In the genomic region with DNA sequence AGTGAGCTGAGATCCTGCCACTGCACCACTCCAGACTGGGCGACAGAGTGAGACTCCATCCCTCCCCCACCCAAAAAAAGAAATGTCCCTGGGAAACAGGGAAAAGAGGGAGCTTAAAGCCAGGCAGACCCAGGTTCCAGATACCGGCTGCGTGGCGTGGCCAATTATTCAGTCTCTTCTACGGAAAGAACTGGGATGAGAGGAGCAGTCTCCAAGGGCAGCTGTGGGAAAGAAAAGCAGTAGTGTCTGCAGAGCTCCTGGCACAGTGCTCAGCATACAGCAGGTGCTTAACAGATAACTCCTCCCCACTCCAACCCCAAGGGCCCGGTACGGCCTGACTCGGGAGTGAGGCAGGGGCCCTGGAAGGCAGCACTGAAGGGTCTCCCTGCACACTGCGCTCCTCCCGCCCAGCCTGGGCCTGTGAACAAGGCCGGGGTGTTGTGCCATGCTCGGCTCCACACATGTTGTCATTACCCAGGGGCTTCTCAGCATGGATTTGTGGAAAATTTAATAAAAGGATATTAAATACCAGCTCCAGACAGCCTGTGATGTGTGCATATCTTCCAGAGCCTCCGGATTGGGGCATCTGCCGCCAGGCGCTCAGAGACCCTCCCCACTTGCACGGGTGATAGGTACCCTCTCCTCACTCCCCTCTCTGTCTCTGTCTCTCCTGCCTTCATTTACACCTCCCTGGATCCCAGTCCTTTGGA, we compare ENCODE assay signal across 18 cellular contexts. TPM values are rescaled to one million over a fixed set of nuclear protein-coding genes. Genes with fewer than 3 reads are reported as not detected.
DNase-seq lines count a peak whose midpoint lies in the region; ATAC-seq, FAIRE-seq and TF ChIP-seq lines count a peak whose summit lies in the region.
"Had no signal": no experiment of that assay in that cellular context is flagged by ENCODE, and none has a peak within 500 bp of the region (broad histone marks: within the 10 kb centered on the region; RNA-seq: fewer than 3 reads in every experiment).

No MANE protein-coding gene starts in this region.

- H2AFZ ChIP-seq in K562 (ENCODE audit: low read depth, low read length), result no peak overlapping the region
- no peak overlapping the region for H2AFZ ChIP-seq in neuronal stem cell (ENCODE audit: low read length)

- H2BK15ac ChIP-seq in neuronal stem cell (ENCODE audit: low read length), result no peak overlapping the region

- H3K4me1 ChIP-seq in K562 (replicated peaks in 1 of 2; ENCODE audit: control insufficient read depth in 2 of 2, insufficient read depth in 2 of 2, low read length in 2 of 2), result no peaks in the 10 kb centered on the region; a peak in 2 of 5 replicates
- peaks cover 0 to 2% of the 10 kb centered on the region in 2 donors for H3K4me1 ChIP-seq in neuronal stem cell (ENCODE audit: control insufficient read depth in 2 of 2, insufficient read depth in 1 of 2, low read depth in 1 of 2, low read length in 2 of 2)
- H3K4me1 ChIP-seq: Caco-2 had no signal

- H3K9ac ChIP-seq in K562 (ENCODE audit: insufficient read depth in 1 of 2, low read depth in 2 of 2, low read length in 2 of 2), result no peak overlapping the region
- H3K9ac ChIP-seq in neuronal stem cell (ENCODE audit: low read depth, low read length, poor library complexity), result no peak overlapping the region

- H3K18ac ChIP-seq in neuronal stem cell (ENCODE audit: low read length), result no peak overlapping the region

- DNase-seq in K562 (ENCODE audit: extremely low read depth in 1 of 4, low spot score in 3 of 4) (no peak), neuronal stem cell (ENCODE audit: low spot score) (no peak)
- DNase-seq: ACHN; Caco-2; CD4-positive, alpha-beta T cell; GDM1; H9 had no signal

- H3K79me1 ChIP-seq in neuronal stem cell (ENCODE audit: low read depth, low read length), result no peaks in the 10 kb centered on the region

- ATAC-seq in SK-N-SH treated with all-trans-retinoic acid at 6 μM for 48 hours (peak; percentile 6; the same call in 1 of the 3 replicates), K562 (no peak), GM19324 (IDR thresholded peaks at IDR 0.05; ENCODE audit: low FRiP score, unreplicated experiment) (no peak), HG02970 (IDR thresholded peaks at IDR 0.05; ENCODE audit: low FRiP score, unreplicated experiment) (no peak), HG03280 (IDR thresholded peaks at IDR 0.05; ENCODE audit: unreplicated experiment) (no peak)

- H3K9me1 ChIP-seq in K562 (ENCODE audit: control insufficient read depth, insufficient read depth, low read length), result no peaks in the 10 kb centered on the region

- no peak overlapping the region for H2BK12ac ChIP-seq in neuronal stem cell (ENCODE audit: low read length)

- H3K36me3 ChIP-seq in K562 (ENCODE audit: control insufficient read depth, insufficient read depth, low read length) (no peaks in the 10 kb centered on the region), neuronal stem cell (replicated peaks in 1 of 2; ENCODE audit: control insufficient read depth in 2 of 2, insufficient read depth in 2 of 2, low read length in 2 of 2) (no peaks in the 10 kb centered on the region)

- in situ Hi-C loops in K562 (cut with MboI), result loop anchor here (25.0 kb wide), 1 partner anchor 415 kb away; no protein-coding TSS in a partner anchor

- TF ChIP-seq CTCF in K562 (IDR thresholded peaks at IDR 0.05 in 2 of 3, conservative IDR thresholded peaks at IDR 0.05 in 1 of 3; ENCODE audit: insufficient read depth in 2 of 3, low read depth in 1 of 3, low read length in 3 of 3), result no peak

- H3K9me3 ChIP-seq in K562 (replicated peaks; ENCODE audit: control insufficient read depth, insufficient read depth, low read depth, low read length) (no peaks in the 10 kb centered on the region), neuronal stem cell (replicated peaks in 1 of 2; ENCODE audit: control insufficient read depth in 2 of 2, insufficient read depth in 1 of 2, low read depth in 1 of 2, low read length in 2 of 2) (no peaks in the 10 kb centered on the region)
- H3K9me3 ChIP-seq: Caco-2 had no signal

- H3K27ac ChIP-seq in K562 (ENCODE audit: extremely low read depth, low read depth, low read length) (no peak overlapping the region), neuronal stem cell (replicated peaks; ENCODE audit: low read length) (no peak overlapping the region), temporal lobe (ENCODE audit: low read depth, low read length) (peak overlapping the region; percentile 99)
- H3K27ac ChIP-seq: C4-2B had no signal

- no peak for TF ChIP-seq EP300 in K562 (IDR thresholded peaks at IDR 0.05; ENCODE audit: low read length)

- H4K8ac ChIP-seq in neuronal stem cell (ENCODE audit: low read depth, low read length), result no peak overlapping the region

- TF ChIP-seq RAD21 in K562 (CRISPR knock-in tag; conservative IDR thresholded peaks at IDR 0.05 in 1 of 2, IDR thresholded peaks at IDR 0.05 in 1 of 2), result no peak

- FAIRE-seq in K562 (lab: Jason Lieb, UNC), result no peak
- FAIRE-seq: A204.1, D721Med, H1 had no signal

- H2BK120ac ChIP-seq in neuronal stem cell (ENCODE audit: low read depth, low read length), result no peak overlapping the region

- peaks cover 5% of the 10 kb centered on the region; the same call in 1 of the 2 replicates for H4K20me1 ChIP-seq in K562 (replicated peaks; ENCODE audit: control insufficient read depth, insufficient read depth, low read length)

- intact Hi-C loops in K562 (cut with micrococcal nuclease), result no loop called here

- H2BK5ac ChIP-seq in neuronal stem cell (ENCODE audit: low read length), result no peak overlapping the region

- H3K14ac ChIP-seq in neuronal stem cell (ENCODE audit: low read length), result no peak overlapping the region

- H3K4me2 ChIP-seq in K562 (ENCODE audit: insufficient read depth, low read length) (no peak overlapping the region), neuronal stem cell (ENCODE audit: insufficient read depth, low read length, poor library complexity, severe bottlenecking) (no peak overlapping the region)

- H3K79me2 ChIP-seq in K562 (ENCODE audit: control insufficient read depth, insufficient read depth, low read length), result no peaks in the 10 kb centered on the region

- BruUV-seq in K562 (replicated peaks; lab: Mats Ljungman, UMichigan), result no TSS peak

- no peak for TF ChIP-seq POLR2A in K562 (conservative IDR thresholded peaks at IDR 0.05)

- peak overlapping the region; percentile 70 for H2AK5ac ChIP-seq in neuronal stem cell (ENCODE audit: low read depth, low read length)

- no peak overlapping the region for H3K4me3 ChIP-seq in K562
- no peak overlapping the region for H3K4me3 ChIP-seq in neuronal stem cell (ENCODE audit: low read length in 2 of 2)

- POLR2A ChIA-PET in K562 (lab: Yijun Ruan, JAX), result interaction anchor here (0.6 to 1.4 kb wide), 5 partner anchors 13 to 1366 kb away, joined by 3 to 5 read pairs (median 3); no protein-coding TSS in a partner anchor

- CTCF ChIA-PET in K562 (lab: Yijun Ruan, JAX; ENCODE audit: low intra/inter-chr PET ratio), result no interaction called here

- no peak overlapping the region for H3K4ac ChIP-seq in neuronal stem cell (ENCODE audit: low read length)

- 2% methylated on average over 16 of the region's 16 CpGs for WGBS in K562 (ENCODE audit: insufficient coverage, low coverage, missing lambda C conversion rate)
- WGBS in neuronal stem cell (ENCODE audit: extremely low coverage in 2 of 2, insufficient read length in 2 of 2, insufficient replicate concordance in 1 of 2), 2 donors, result no CpG with 5 or more reads among the region's 16 CpGs

- no peak overlapping the region for H4K91ac ChIP-seq in neuronal stem cell (ENCODE audit: low read depth, low read length, poor library complexity)

- H3K27me3 ChIP-seq in K562 (ENCODE audit: control insufficient read depth in 2 of 2, insufficient read depth in 2 of 2, low read length in 2 of 2) (peaks cover 14 to 75% of the 10 kb centered on the region in 2 experiments; a peak in 4 of 5 replicates), neuronal stem cell (ENCODE audit: control insufficient read depth in 3 of 3, insufficient read depth in 3 of 3, low read depth in 1 of 3, low read length in 3 of 3) (peaks cover 0 to 22% (median 0%) of the 10 kb centered on the region in 3 experiments)

- H3K23ac ChIP-seq in neuronal stem cell (ENCODE audit: low read depth, low read length, poor library complexity), result no peak overlapping the region

RNA-seq across cellular contexts. Expression of a gene that starts 17.6 kb away (rescaled TPM):
- not detected in 2 replicates for total RNA-seq in K562 (2011; cell fraction: chromatin; rRNA removed; ENCODE audit: low replicate concordance)
- total RNA-seq in K562 (2011; cell fraction: nucleolus; rRNA removed), result not detected in 2 replicates
- total RNA-seq in K562 (2011; cell fraction: nucleoplasm; rRNA removed), result not detected in 2 replicates
- total RNA-seq in K562 (2014; rRNA removed), result not detected in 2 replicates
- total RNA-seq in K562 (2014; rRNA removed; fragmentation: Illumina TruSeq; extraction: Trizol), result not detected in 2 replicates
- total RNA-seq in K562 (2015; rRNA removed; fragmentation: Illumina TruSeq; extraction: Trizol), result not detected in 2 replicates
- not detected in 2 replicates for total RNA-seq in K562 (2021)
- polyA plus RNA-seq in K562 (2011; rRNA removed), result not detected in 2 replicates
- not detected in 2 replicates for polyA plus RNA-seq in K562 (2011; cell fraction: cytosol; rRNA removed)
- not detected in 2 replicates for polyA plus RNA-seq in K562 (2011; cell fraction: nucleus; rRNA removed)
- polyA plus RNA-seq in K562 (2012), result not detected in 2 replicates
- not detected in 2 replicates for polyA plus RNA-seq in K562 (2014; fragmentation: Illumina TruSeq; extraction: Trizol)
- polyA plus RNA-seq in K562 (2014; fragmentation: Nextera tagmentation; extraction: Ambion mirVana), result not detected
- polyA plus RNA-seq in K562 (2014; rRNA removed), result not detected in 2 replicates
- polyA minus RNA-seq in K562 (2011; rRNA and poly(A)+ RNA removed), result not detected in 2 replicates
- polyA minus RNA-seq in K562 (2011; cell fraction: cytosol; rRNA and poly(A)+ RNA removed), result not detected in 2 replicates
- not detected in 2 replicates for polyA minus RNA-seq in K562 (2011; cell fraction: nucleus; rRNA and poly(A)+ RNA removed)
- not detected for polyA plus RNA-seq in neuronal stem cell (2013, experiment 1 of 2)
- polyA plus RNA-seq in neuronal stem cell (2013, experiment 2 of 2), result not detected
- 0.25 TPM for total RNA-seq in temporal lobe
- total RNA-seq: Caco-2; CD4-positive, alpha-beta T cell; H1; H9; HT-29 had no signal
- polyA plus RNA-seq: BJ, H1 had no signal

RNA-seq across cellular contexts. Expression of a gene that starts 43.0 kb away (rescaled TPM):
- not detected in 2 replicates for total RNA-seq in K562 (2011; cell fraction: chromatin; rRNA removed; ENCODE audit: low replicate concordance)
- not detected in 2 replicates for total RNA-seq in K562 (2011; cell fraction: nucleolus; rRNA removed)
- total RNA-seq in K562 (2011; cell fraction: nucleoplasm; rRNA removed), result not detected in 2 replicates
- total RNA-seq in K562 (2014; rRNA removed), result not detected in 2 replicates
- not detected in 2 replicates for total RNA-seq in K562 (2014; rRNA removed; fragmentation: Illumina TruSeq; extraction: Trizol)
- not detected in 2 replicates for total RNA-seq in K562 (2015; rRNA removed; fragmentation: Illumina TruSeq; extraction: Trizol)
- total RNA-seq in K562 (2021), result not detected in 2 replicates
- polyA plus RNA-seq in K562 (2011; rRNA removed), result not detected in 2 replicates
- polyA plus RNA-seq in K562 (2011; cell fraction: cytosol; rRNA removed), result not detected in 2 replicates
- polyA plus RNA-seq in K562 (2011; cell fraction: nucleus; rRNA removed), result not detected in 2 replicates
- polyA plus RNA-seq in K562 (2012), result not detected in 2 replicates
- polyA plus RNA-seq in K562 (2014; fragmentation: Illumina TruSeq; extraction: Trizol), result not detected in 2 replicates
- not detected for polyA plus RNA-seq in K562 (2014; fragmentation: Nextera tagmentation; extraction: Ambion mirVana)
- polyA plus RNA-seq in K562 (2014; rRNA removed), result 0.05 TPM in 1 of 2 replicates, not detected in the other
- not detected in 2 replicates for polyA minus RNA-seq in K562 (2011; rRNA and poly(A)+ RNA removed)
- polyA minus RNA-seq in K562 (2011; cell fraction: cytosol; rRNA and poly(A)+ RNA removed), result not detected in 2 replicates
- polyA minus RNA-seq in K562 (2011; cell fraction: nucleus; rRNA and poly(A)+ RNA removed), result not detected in 2 replicates
- 2.5 TPM for polyA plus RNA-seq in neuronal stem cell (2013, experiment 1 of 2)
- 2.4 TPM for polyA plus RNA-seq in neuronal stem cell (2013, experiment 2 of 2)
- total RNA-seq in temporal lobe, result 37.6 TPM
- total RNA-seq: Caco-2; CD4-positive, alpha-beta T cell; HT-29 had no signal
- polyA plus RNA-seq: BJ had no signal

Comparison
In these comparisons a context has a peak if more than half of its experiments do, and no peak if none do; other contexts are left out.
1. RNA of a gene that starts 43.0 kb away (total RNA-seq): 37.6 TPM in temporal lobe (single experiment); not detected in K562; every median in the first group is over 10 times any median in the second.